Comparison of ENCODE assay signal across 21 cellular contexts in the genomic region with DNA sequence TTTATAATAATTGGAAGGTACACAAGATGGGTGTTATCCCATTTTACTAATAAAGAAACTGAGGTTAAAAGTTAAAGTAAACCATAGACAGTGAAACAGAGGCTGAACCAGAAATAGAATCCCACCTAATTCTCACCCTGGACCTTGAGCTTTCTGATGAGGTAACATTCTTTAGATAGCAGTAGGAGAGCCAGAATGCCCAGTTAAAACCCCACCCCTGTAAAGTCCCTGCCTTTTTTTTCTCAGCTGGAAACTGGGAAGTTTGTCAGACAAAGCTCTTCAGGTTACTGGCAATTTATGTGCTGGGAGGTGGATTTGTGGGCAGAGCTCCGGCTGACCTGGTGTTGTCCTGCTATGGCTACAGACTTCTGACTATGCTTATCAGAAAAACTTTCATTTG. TPM values are rescaled to one million over a fixed set of nuclear protein-coding genes. Genes with fewer than 3 reads are reported as not detected.
DNase-seq lines count a peak whose midpoint lies in the region; ATAC-seq and TF ChIP-seq lines count a peak whose summit lies in the region.
"Had no signal": no experiment of that assay in that cellular context is flagged by ENCODE, and none has a peak within 500 bp of the region (broad histone marks: within the 10 kb centered on the region; RNA-seq: fewer than 3 reads in every experiment).

No MANE protein-coding gene starts in this region.

- H3F3A ChIP-seq in GM23338 (replicated peaks; ENCODE audit: low read depth), result no peaks in the 10 kb centered on the region

- H3K27ac ChIP-seq in GM23338 (ENCODE audit: low read depth), result no peak overlapping the region
- H3K27ac ChIP-seq: BLaER1 had no signal

- H3K4me1 ChIP-seq in GM23338 (ENCODE audit: insufficient read depth), result peaks cover 9% of the 10 kb centered on the region; the same call in 1 of the 2 replicates
- H3K4me1 ChIP-seq: BE2C, BLaER1 had no signal

- no peaks in the 10 kb centered on the region for H3K9me3 Mint-ChIP-seq in GM23338
- H3K9me3 Mint-ChIP-seq: CD4-positive, alpha-beta memory T cell; CD8-positive, alpha-beta memory T cell had no signal

- H3K4me3 ChIP-seq in GM23338, result no peak overlapping the region
- H3K4me3 ChIP-seq: BLaER1 had no signal

- peak overlapping the region; percentile 52; the same call in 1 of the 2 replicates for H2AFZ ChIP-seq in GM23338

- intact Hi-C loops in left colon (cut with DNase I, micrococcal nuclease), result no loop called here

- no peak overlapping the region for H3K27ac Mint-ChIP-seq in GM23338
- H3K27ac Mint-ChIP-seq: CD14-positive monocyte; CD4-positive, alpha-beta memory T cell; CD4-positive, CD25-positive, alpha-beta regulatory T cell; CD8-positive, alpha-beta memory T cell had no signal

- H3K27me3 Mint-ChIP-seq in GM23338 (ENCODE audit: insufficient read depth, low read depth, poor library complexity), result peaks cover 19% of the 10 kb centered on the region

- no peaks in the 10 kb centered on the region for H4K20me1 ChIP-seq in GM23338 (replicated peaks; ENCODE audit: insufficient read depth)
- H4K20me1 ChIP-seq: BLaER1 had no signal

- no peaks in the 10 kb centered on the region for H3K36me3 ChIP-seq in GM23338 (ENCODE audit: insufficient read depth)
- H3K36me3 ChIP-seq: BE2C, BLaER1 had no signal

- ATAC-seq in GM23338 (no peak), left colon (no peak), GM18520 (IDR thresholded peaks at IDR 0.05; ENCODE audit: unreplicated experiment) (no peak), GM18867 (IDR thresholded peaks at IDR 0.05; ENCODE audit: unreplicated experiment) (no peak)

- no peak for DNase-seq in GM23338 (ENCODE audit: low spot score)
- peak; percentile 51 for DNase-seq in HuH-7.5 (ENCODE audit: low spot score)
- peak; percentile 10 for DNase-seq in myocyte (ENCODE audit: low read depth)
- DNase-seq in left colon, result no peak
- DNase-seq: 8988T; ACHN; BE2C; C1 segment of cervical spinal cord; Calu3; CD4-positive, alpha-beta memory T cell; CD4-positive, CD25-positive, alpha-beta regulatory T cell; CD8-positive, alpha-beta memory T cell; COR-L47; DMS79 treated with DMSO at 0.1 percent for 48 hours; GF-D8 had no signal

- no peak overlapping the region for H3K4me3 Mint-ChIP-seq in GM23338
- H3K4me3 Mint-ChIP-seq: CD14-positive monocyte; CD4-positive, alpha-beta memory T cell; CD4-positive, CD25-positive, alpha-beta regulatory T cell; CD8-positive, alpha-beta memory T cell had no signal

- H3K4me1 Mint-ChIP-seq in GM23338, result peaks cover 5% of the 10 kb centered on the region; the same call in 2 of the 3 replicates
- H3K4me1 Mint-ChIP-seq: CD14-positive monocyte; CD4-positive, CD25-positive, alpha-beta regulatory T cell had no signal

- no peaks in the 10 kb centered on the region for H3K79me2 ChIP-seq in GM23338 (replicated peaks; ENCODE audit: insufficient read depth)

- no peaks in the 10 kb centered on the region for H3K9me2 ChIP-seq in GM23338 (ENCODE audit: insufficient read depth)

- H3K4me2 ChIP-seq in GM23338, result no peak overlapping the region
- H3K4me2 ChIP-seq: BLaER1 had no signal

- H3K36me3 Mint-ChIP-seq in GM23338 (ENCODE audit: low read depth), result no peaks in the 10 kb centered on the region
- H3K36me3 Mint-ChIP-seq: CD4-positive, alpha-beta memory T cell; CD4-positive, CD25-positive, alpha-beta regulatory T cell; CD8-positive, alpha-beta memory T cell had no signal

- no peak for TF ChIP-seq CTCF in GM23338 (conservative IDR thresholded peaks at IDR 0.05; ENCODE audit: low read depth in 2 of 2)

- H3K27me3 ChIP-seq in GM23338 (ENCODE audit: insufficient read depth), result peaks cover 47% of the 10 kb centered on the region
- H3K27me3 ChIP-seq: BLaER1 had no signal

TF ChIP-seq in GM23338, 12 proteins besides CTCF, POLR2A, EP300 and RAD21:
- TF ChIP-seq EZH2phosphoT487 (IDR thresholded peaks at IDR 0.05; ENCODE audit: unreplicated experiment) (no peak), CREB1 (CRISPR knock-in tag; IDR thresholded peaks at IDR 0.05; ENCODE audit: low read depth) (no peak)
TF ChIP-seq in GM23338: peak in this region for 0.

RNA-seq across cellular contexts. Expression of a gene that starts 1.9 kb away (rescaled TPM):
- not detected in 2 replicates for total RNA-seq in GM23338 (2014; rRNA removed; shearing (Covaris generic))
- polyA plus RNA-seq in GM23338 (2016; fragmentation: Nextera tagmentation; extraction: Ambion mirVana), result not detected in 2 replicates
- total RNA-seq in myocyte, result not detected in 2 replicates
- 0.09 TPM for polyA plus RNA-seq in myocyte (2012)
- not detected for total RNA-seq in left colon
- total RNA-seq: A673; Calu3; CD4-positive, alpha-beta memory T cell; CD4-positive, CD25-positive, alpha-beta regulatory T cell; CD8-positive, alpha-beta memory T cell had no signal
- polyA plus RNA-seq: AG04450; CD14-positive monocyte; CD4-positive, alpha-beta memory T cell; CD4-positive, CD25-positive, alpha-beta regulatory T cell; CD8-positive, alpha-beta memory T cell had no signal

Comparison
In these comparisons a context has a peak if more than half of its experiments do, and no peak if none do; other contexts are left out.
1. DNase-seq: peak in HuH-7.5 (single experiment) and myocyte (single experiment); none in GM23338 (single experiment) and left colon (0 of 2).